Comparison of ENCODE assay signal across 11 cellular contexts in genomic region chr17:50060951-50061712, GRCh38. TPM values are rescaled to one million over a fixed set of nuclear protein-coding genes. Genes with fewer than 3 reads are reported as not detected.
DNase-seq lines count a peak whose midpoint lies in the region; ATAC-seq and TF ChIP-seq lines count a peak whose summit lies in the region.
"Had no signal": no experiment of that assay in that cellular context is flagged by ENCODE, and none has a peak within 500 bp of the region (broad histone marks: within the 10 kb centered on the region; RNA-seq: fewer than 3 reads in every experiment).

No MANE protein-coding gene starts in this region.

- H4K20me1 ChIP-seq in osteoblast (ENCODE audit: insufficient read depth, low read length): peaks cover 5% of the 10 kb centered on the region

- peak overlapping the region; percentile 82 for H3K27ac ChIP-seq in AG04450 (ENCODE audit: low read depth, low read length)
- H3K27ac ChIP-seq in SJSA1: peak overlapping the region; percentile 92
- peak overlapping the region; percentile 95 for H3K27ac ChIP-seq in osteoblast (ENCODE audit: low read depth, low read length)
- H3K27ac ChIP-seq: SJCRH30 had no signal

- no peak for DNase-seq in AG04450 (ENCODE audit: low read depth, low spot score)
- DNase-seq in SJSA1 (ENCODE audit: low read depth in 1 of 2, low spot score in 2 of 2): peak; percentile 81 to 88
- peak; percentile 70 for DNase-seq in fibroblast of villous mesenchyme (ENCODE audit: low read depth)
- peak; percentile 92 for DNase-seq in osteoblast (ENCODE audit: insufficient read length, low spot score, missing footprints)
- DNase-seq in GM10266 (ENCODE audit: extremely low spot score): no peak
- no peak for DNase-seq in cerebellar nuclear complex (lab: John Stamatoyannopoulos, UW)
- DNase-seq in HUDEP-2 (lab: John Stamatoyannopoulos, UW; ENCODE audit: unreplicated experiment in 76 of 76): no peak
- DNase-seq: activated naive CD4-positive, alpha-beta T cell treated with anti-CD3 and anti-CD28 coated beads, Interleukin-2, amount 50 U/mL, for 16 hours; SJCRH30; stimulated activated naive CD4-positive, alpha-beta T cell treated with Interleukin-2 at 50 U/mL for 16 hours had no signal

- POLR2A ChIA-PET in AG04450 (lab: Yijun Ruan, JAX): interaction anchor here (0.5 to 0.7 kb wide), 2 partner anchors 22 to 141 kb away, joined by 3 to 6 read pairs; no protein-coding TSS in a partner anchor

- H3K4me2 ChIP-seq in osteoblast (ENCODE audit: insufficient read depth, low read length): peak overlapping the region; percentile 98

- no peak overlapping the region for H2AFZ ChIP-seq in osteoblast (ENCODE audit: low read length)

- peaks cover 82% of the 10 kb centered on the region for H3K79me2 ChIP-seq in osteoblast (ENCODE audit: insufficient read depth, low read length)

- TF ChIP-seq CTCF in AG04450 (IDR thresholded peaks at IDR 0.05; ENCODE audit: low read depth, low read length) (no peak), fibroblast of villous mesenchyme (IDR thresholded peaks at IDR 0.05; ENCODE audit: insufficient read depth, low read depth, low read length) (no peak), osteoblast (IDR thresholded peaks at IDR 0.05; ENCODE audit: extremely low read depth, low read depth, low read length) (no peak), GM10266 (IDR thresholded peaks at IDR 0.05; ENCODE audit: control insufficient read depth, insufficient read depth, low read depth, missing control alignments) (no peak)

- H3K4me1 ChIP-seq in SJSA1 (replicated peaks) (peaks cover 100% of the 10 kb centered on the region), osteoblast (ENCODE audit: insufficient read depth, low read length) (peaks cover 88% of the 10 kb centered on the region)

- CTCF ChIA-PET in AG04450 (lab: Charles Lee): interaction anchor here (0.5 to 2.2 kb wide), 4 partner anchors 26 to 34 kb away, joined by 3 to 13 read pairs (median 4); no protein-coding TSS in a partner anchor

- no peaks in the 10 kb centered on the region for H3K27me3 ChIP-seq in AG04450 (ENCODE audit: control insufficient read depth, insufficient read depth, low read length)
- H3K27me3 ChIP-seq in SJSA1 (replicated peaks): no peaks in the 10 kb centered on the region
- no peaks in the 10 kb centered on the region for H3K27me3 ChIP-seq in osteoblast (ENCODE audit: insufficient read depth, low read length)
- H3K27me3 ChIP-seq: SJCRH30 had no signal

- no peaks in the 10 kb centered on the region for H3K9me3 ChIP-seq in AG04450 (ENCODE audit: control insufficient read depth, insufficient read depth, low read length)
- H3K9me3 ChIP-seq in SJSA1 (replicated peaks): no peaks in the 10 kb centered on the region
- no peaks in the 10 kb centered on the region for H3K9me3 ChIP-seq in osteoblast (ENCODE audit: low read depth, low read length)
- H3K9me3 ChIP-seq: SJCRH30 had no signal

- H3K36me3 ChIP-seq in SJSA1 (peaks cover 75% of the 10 kb centered on the region), osteoblast (ENCODE audit: insufficient read depth, low read length) (peaks cover 10% of the 10 kb centered on the region)
- H3K36me3 ChIP-seq: SJCRH30 had no signal

- H3K4me3 ChIP-seq in AG04450 (ENCODE audit: low read depth, low read length): no peak overlapping the region
- H3K4me3 ChIP-seq in SJSA1: no peak overlapping the region
- H3K4me3 ChIP-seq in fibroblast of villous mesenchyme (ENCODE audit: low read depth, low read length): no peak overlapping the region
- peak overlapping the region; percentile 2 for H3K4me3 ChIP-seq in osteoblast (ENCODE audit: insufficient read depth, low read length)
- H3K4me3 ChIP-seq: SJCRH30 had no signal

- ATAC-seq in GM21526 (IDR thresholded peaks at IDR 0.05; ENCODE audit: low FRiP score, unreplicated experiment): no peak

RNA-seq across cellular contexts. Expression of gene ITGA3, which starts 5.2 kb away (rescaled TPM):
- polyA plus RNA-seq in AG04450 (2011; rRNA removed): 39.9 and 62.4 TPM in 2 replicates
- polyA minus RNA-seq in AG04450 (2011; rRNA and poly(A)+ RNA removed): 101 and 116 TPM in 2 replicates
- 142 and 195 TPM in 2 replicates for total RNA-seq in SJSA1 (2014; rRNA removed; shearing (Covaris generic))
- total RNA-seq in fibroblast of villous mesenchyme (207 and 266 TPM in 2 replicates), osteoblast (73.4 and 81.4 TPM in 2 replicates)

RNA-seq across cellular contexts. Expression of gene PDK2, which starts 34.0 kb away (rescaled TPM):
- polyA plus RNA-seq in AG04450 (2011; rRNA removed): 62.4 and 81.7 TPM in 2 replicates
- 87.6 and 106 TPM in 2 replicates for polyA minus RNA-seq in AG04450 (2011; rRNA and poly(A)+ RNA removed)
- total RNA-seq in SJSA1 (2014; rRNA removed; shearing (Covaris generic)): 22.2 and 25.3 TPM in 2 replicates
- 20.3 and 20.6 TPM in 2 replicates for total RNA-seq in fibroblast of villous mesenchyme
- total RNA-seq in osteoblast: 43.4 and 54.8 TPM in 2 replicates

Comparison
In these comparisons a context has a peak if more than half of its experiments do, and no peak if none do; other contexts are left out.
1. DNase-seq: peak in SJSA1 (2 of 2), fibroblast of villous mesenchyme (single experiment) and osteoblast (single experiment); none in AG04450 (single experiment), GM10266 (single experiment), cerebellar nuclear complex (0 of 2) and HUDEP-2 (0 of 76).
2. Peak in every context shown above with its lines, with median percentiles within 50 percentile points of each other: H3K27ac ChIP-seq.